1 cellular context compared by ENCODE assay signal in genomic region chr3:123807820-123808219, GRCh38.
TF ChIP-seq lines count a peak whose summit lies in the region.

No MANE protein-coding gene starts in this region.

TF ChIP-seq in HCT116, 20 proteins besides CTCF, POLR2A, EP300 and RAD21 (continued from another document):
- TF ChIP-seq, protein P1, sequence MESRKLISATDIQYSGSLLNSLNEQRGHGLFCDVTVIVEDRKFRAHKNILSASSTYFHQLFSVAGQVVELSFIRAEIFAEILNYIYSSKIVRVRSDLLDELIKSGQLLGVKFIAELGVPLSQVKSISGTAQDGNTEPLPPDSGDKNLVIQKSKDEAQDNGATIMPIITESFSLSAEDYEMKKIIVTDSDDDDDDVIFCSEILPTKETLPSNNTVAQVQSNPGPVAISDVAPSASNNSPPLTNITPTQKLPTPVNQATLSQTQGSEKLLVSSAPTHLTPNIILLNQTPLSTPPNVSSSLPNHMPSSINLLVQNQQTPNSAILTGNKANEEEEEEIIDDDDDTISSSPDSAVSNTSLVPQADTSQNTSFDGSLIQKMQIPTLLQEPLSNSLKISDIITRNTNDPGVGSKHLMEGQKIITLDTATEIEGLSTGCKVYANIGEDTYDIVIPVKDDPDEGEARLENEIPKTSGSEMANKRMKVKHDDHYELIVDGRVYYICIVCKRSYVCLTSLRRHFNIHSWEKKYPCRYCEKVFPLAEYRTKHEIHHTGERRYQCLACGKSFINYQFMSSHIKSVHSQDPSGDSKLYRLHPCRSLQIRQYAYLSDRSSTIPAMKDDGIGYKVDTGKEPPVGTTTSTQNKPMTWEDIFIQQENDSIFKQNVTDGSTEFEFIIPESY (IDR thresholded peaks at IDR 0.05; ENCODE audit: extremely low read depth, insufficient replicate concordance, low read length) = no peak
